1 cellular context compared by ENCODE assay signal in the genomic region with DNA sequence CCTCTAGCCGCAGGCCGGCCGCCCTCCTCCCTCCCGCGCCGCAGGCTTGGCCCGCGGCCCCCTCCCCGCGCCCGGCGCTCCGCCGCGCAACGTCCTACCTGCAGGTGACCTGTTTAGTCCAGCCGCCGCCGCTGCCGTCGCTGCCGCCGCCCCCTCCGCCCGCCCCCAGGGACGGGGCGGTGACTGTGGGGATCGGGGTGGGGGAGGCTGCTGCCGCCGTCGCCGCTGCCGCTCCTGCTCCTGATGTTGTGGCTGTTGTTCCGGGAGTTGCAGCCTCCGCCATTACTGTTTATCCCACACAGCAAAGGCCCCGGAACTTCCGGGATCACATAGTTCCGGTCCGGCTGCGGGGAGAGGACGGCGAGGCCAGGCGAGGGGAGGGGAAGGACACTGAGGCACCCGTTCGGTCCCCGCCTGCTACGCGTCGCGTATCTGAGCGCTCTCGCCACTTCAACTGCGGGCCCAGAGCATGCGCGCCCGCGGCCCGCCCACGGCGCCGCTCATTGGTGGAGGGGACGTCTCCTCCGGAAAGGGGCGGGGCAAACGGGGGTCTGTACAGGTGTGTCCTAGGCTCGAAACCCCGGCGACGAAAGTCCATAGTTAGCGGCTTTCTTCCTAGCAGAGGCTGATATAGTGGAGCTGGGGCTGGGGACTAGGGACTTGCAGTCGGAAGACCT.
TF ChIP-seq lines count a peak whose summit lies in the region.

A gene with protein sequence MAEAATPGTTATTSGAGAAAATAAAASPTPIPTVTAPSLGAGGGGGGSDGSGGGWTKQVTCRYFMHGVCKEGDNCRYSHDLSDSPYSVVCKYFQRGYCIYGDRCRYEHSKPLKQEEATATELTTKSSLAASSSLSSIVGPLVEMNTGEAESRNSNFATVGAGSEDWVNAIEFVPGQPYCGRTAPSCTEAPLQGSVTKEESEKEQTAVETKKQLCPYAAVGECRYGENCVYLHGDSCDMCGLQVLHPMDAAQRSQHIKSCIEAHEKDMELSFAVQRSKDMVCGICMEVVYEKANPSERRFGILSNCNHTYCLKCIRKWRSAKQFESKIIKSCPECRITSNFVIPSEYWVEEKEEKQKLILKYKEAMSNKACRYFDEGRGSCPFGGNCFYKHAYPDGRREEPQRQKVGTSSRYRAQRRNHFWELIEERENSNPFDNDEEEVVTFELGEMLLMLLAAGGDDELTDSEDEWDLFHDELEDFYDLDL (minus strand): TSS at position 444 of the 677 bp plus-strand sequence. CDS start 161 bp downstream, at position 283.

TF ChIP-seq in K562, 482 proteins besides CTCF, POLR2A, EP300 and RAD21 (continued from another document):
- peak; percentile 53 for TF ChIP-seq POU5F1 (IDR thresholded peaks at IDR 0.05; ENCODE audit: borderline replicate concordance, low read depth, low read length, partially characterized antibody)
- TF ChIP-seq, protein P1, sequence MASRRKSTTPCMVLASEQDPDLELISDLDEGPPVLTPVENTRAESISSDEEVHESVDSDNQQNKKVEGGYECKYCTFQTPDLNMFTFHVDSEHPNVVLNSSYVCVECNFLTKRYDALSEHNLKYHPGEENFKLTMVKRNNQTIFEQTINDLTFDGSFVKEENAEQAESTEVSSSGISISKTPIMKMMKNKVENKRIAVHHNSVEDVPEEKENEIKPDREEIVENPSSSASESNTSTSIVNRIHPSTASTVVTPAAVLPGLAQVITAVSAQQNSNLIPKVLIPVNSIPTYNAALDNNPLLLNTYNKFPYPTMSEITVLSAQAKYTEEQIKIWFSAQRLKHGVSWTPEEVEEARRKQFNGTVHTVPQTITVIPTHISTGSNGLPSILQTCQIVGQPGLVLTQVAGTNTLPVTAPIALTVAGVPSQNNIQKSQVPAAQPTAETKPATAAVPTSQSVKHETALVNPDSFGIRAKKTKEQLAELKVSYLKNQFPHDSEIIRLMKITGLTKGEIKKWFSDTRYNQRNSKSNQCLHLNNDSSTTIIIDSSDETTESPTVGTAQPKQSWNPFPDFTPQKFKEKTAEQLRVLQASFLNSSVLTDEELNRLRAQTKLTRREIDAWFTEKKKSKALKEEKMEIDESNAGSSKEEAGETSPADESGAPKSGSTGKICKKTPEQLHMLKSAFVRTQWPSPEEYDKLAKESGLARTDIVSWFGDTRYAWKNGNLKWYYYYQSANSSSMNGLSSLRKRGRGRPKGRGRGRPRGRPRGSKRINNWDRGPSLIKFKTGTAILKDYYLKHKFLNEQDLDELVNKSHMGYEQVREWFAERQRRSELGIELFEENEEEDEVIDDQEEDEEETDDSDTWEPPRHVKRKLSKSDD (conservative IDR thresholded peaks at IDR 0.05; ENCODE audit: low read length), result no peak
- TF ChIP-seq ZNF780A (CRISPR knock-in tag; IDR thresholded peaks at IDR 0.05), result no peak
- TF ChIP-seq ZNF311 (CRISPR knock-in tag; IDR thresholded peaks at IDR 0.05), result no peak
- no peak for TF ChIP-seq HSF4 (CRISPR knock-in tag; IDR thresholded peaks at IDR 0.05; ENCODE audit: borderline replicate concordance)
- no peak; a peak in 1 of 4 replicates for TF ChIP-seq KDM4B (IDR thresholded peaks at IDR 0.05; ENCODE audit: borderline replicate concordance in 2 of 2, low read depth in 1 of 2)
- TF ChIP-seq ATF1 (CRISPR knock-in tag; IDR thresholded peaks at IDR 0.05), result no peak; the same call in 1 of the 2 replicates
- peak; percentile 90 for TF ChIP-seq ATF1 (tag; IDR thresholded peaks at IDR 0.05)
- TF ChIP-seq POLR3G (IDR thresholded peaks at IDR 0.05; ENCODE audit: extremely low read depth, insufficient read length, insufficient replicate concordance), result no peak
- peak; percentile 65 to 85; a peak in 3 of 4 replicates for TF ChIP-seq SIN3A (IDR thresholded peaks at IDR 0.05; ENCODE audit: borderline replicate concordance in 2 of 2, control insufficient read depth in 1 of 2, low read depth in 2 of 2, low read length in 2 of 2)
- TF ChIP-seq PCBP1 (IDR thresholded peaks at IDR 0.05; ENCODE audit: low read depth, low read length, poor library complexity, severe bottlenecking), result no peak
- no peak for TF ChIP-seq ZNF707 (CRISPR knock-in tag; conservative IDR thresholded peaks at IDR 0.05)
- TF ChIP-seq, protein P2, sequence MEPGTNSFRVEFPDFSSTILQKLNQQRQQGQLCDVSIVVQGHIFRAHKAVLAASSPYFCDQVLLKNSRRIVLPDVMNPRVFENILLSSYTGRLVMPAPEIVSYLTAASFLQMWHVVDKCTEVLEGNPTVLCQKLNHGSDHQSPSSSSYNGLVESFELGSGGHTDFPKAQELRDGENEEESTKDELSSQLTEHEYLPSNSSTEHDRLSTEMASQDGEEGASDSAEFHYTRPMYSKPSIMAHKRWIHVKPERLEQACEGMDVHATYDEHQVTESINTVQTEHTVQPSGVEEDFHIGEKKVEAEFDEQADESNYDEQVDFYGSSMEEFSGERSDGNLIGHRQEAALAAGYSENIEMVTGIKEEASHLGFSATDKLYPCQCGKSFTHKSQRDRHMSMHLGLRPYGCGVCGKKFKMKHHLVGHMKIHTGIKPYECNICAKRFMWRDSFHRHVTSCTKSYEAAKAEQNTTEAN (CRISPR knock-in tag; IDR thresholded peaks at IDR 0.05), result no peak
- peak; percentile 81 for TF ChIP-seq GTF2E2 (tag; IDR thresholded peaks at IDR 0.05)
- peak; percentile 67; the same call in 1 of the 2 replicates for TF ChIP-seq RNF2 (IDR thresholded peaks at IDR 0.05)
- no peak for TF ChIP-seq BCOR (IDR thresholded peaks at IDR 0.05)
- no peak for TF ChIP-seq KLF13 (tag; IDR thresholded peaks at IDR 0.05; ENCODE audit: borderline replicate concordance, low read depth)
- TF ChIP-seq ZNF146 (CRISPR knock-in tag; IDR thresholded peaks at IDR 0.05; ENCODE audit: unreplicated experiment), result no peak
- TF ChIP-seq, protein P3, sequence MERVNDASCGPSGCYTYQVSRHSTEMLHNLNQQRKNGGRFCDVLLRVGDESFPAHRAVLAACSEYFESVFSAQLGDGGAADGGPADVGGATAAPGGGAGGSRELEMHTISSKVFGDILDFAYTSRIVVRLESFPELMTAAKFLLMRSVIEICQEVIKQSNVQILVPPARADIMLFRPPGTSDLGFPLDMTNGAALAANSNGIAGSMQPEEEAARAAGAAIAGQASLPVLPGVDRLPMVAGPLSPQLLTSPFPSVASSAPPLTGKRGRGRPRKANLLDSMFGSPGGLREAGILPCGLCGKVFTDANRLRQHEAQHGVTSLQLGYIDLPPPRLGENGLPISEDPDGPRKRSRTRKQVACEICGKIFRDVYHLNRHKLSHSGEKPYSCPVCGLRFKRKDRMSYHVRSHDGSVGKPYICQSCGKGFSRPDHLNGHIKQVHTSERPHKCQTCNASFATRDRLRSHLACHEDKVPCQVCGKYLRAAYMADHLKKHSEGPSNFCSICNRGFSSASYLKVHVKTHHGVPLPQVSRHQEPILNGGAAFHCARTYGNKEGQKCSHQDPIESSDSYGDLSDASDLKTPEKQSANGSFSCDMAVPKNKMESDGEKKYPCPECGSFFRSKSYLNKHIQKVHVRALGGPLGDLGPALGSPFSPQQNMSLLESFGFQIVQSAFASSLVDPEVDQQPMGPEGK (CRISPR knock-in tag; IDR thresholded peaks at IDR 0.05; ENCODE audit: borderline replicate concordance), result no peak
- TF ChIP-seq NRF1 (conservative IDR thresholded peaks at IDR 0.05 in 1 of 2, IDR thresholded peaks at IDR 0.05 in 1 of 2), result peak; percentile 99
- peak; percentile 53 for TF ChIP-seq SMAD1 (IDR thresholded peaks at IDR 0.05; ENCODE audit: low read depth, low read length, partially characterized antibody)
- TF ChIP-seq, protein P4, sequence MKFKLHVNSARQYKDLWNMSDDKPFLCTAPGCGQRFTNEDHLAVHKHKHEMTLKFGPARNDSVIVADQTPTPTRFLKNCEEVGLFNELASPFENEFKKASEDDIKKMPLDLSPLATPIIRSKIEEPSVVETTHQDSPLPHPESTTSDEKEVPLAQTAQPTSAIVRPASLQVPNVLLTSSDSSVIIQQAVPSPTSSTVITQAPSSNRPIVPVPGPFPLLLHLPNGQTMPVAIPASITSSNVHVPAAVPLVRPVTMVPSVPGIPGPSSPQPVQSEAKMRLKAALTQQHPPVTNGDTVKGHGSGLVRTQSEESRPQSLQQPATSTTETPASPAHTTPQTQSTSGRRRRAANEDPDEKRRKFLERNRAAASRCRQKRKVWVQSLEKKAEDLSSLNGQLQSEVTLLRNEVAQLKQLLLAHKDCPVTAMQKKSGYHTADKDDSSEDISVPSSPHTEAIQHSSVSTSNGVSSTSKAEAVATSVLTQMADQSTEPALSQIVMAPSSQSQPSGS (CRISPR knock-in tag; IDR thresholded peaks at IDR 0.05), result peak; percentile 21; the same call in 1 of the 2 replicates
- no peak; the same call in none of the 2 replicates for TF ChIP-seq CBX1 (IDR thresholded peaks at IDR 0.05; ENCODE audit: low read depth)
- peak; percentile 98 for TF ChIP-seq CXXC5 (CRISPR knock-in tag; IDR thresholded peaks at IDR 0.05)
- no peak for TF ChIP-seq FOXM1 (IDR thresholded peaks at IDR 0.05; ENCODE audit: low read depth)
- TF ChIP-seq FOXM1 (CRISPR knock-in tag; IDR thresholded peaks at IDR 0.05; ENCODE audit: low read depth), result peak; percentile 90; the same call in 1 of the 2 replicates
- TF ChIP-seq, protein P5, sequence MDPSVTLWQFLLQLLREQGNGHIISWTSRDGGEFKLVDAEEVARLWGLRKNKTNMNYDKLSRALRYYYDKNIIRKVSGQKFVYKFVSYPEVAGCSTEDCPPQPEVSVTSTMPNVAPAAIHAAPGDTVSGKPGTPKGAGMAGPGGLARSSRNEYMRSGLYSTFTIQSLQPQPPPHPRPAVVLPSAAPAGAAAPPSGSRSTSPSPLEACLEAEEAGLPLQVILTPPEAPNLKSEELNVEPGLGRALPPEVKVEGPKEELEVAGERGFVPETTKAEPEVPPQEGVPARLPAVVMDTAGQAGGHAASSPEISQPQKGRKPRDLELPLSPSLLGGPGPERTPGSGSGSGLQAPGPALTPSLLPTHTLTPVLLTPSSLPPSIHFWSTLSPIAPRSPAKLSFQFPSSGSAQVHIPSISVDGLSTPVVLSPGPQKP (CRISPR knock-in tag; IDR thresholded peaks at IDR 0.05), result 0 out of 2 replicates have a peak, but pooled peaks have one; percentile 82
- TF ChIP-seq, protein P6, sequence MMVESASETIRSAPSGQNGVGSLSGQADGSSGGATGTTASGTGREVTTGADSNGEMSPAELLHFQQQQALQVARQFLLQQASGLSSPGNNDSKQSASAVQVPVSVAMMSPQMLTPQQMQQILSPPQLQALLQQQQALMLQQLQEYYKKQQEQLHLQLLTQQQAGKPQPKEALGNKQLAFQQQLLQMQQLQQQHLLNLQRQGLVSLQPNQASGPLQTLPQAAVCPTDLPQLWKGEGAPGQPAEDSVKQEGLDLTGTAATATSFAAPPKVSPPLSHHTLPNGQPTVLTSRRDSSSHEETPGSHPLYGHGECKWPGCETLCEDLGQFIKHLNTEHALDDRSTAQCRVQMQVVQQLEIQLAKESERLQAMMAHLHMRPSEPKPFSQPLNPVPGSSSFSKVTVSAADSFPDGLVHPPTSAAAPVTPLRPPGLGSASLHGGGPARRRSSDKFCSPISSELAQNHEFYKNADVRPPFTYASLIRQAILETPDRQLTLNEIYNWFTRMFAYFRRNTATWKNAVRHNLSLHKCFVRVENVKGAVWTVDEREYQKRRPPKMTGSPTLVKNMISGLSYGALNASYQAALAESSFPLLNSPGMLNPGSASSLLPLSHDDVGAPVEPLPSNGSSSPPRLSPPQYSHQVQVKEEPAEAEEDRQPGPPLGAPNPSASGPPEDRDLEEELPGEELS (CRISPR knock-in tag; IDR thresholded peaks at IDR 0.05; ENCODE audit: borderline replicate concordance), result no peak; the same call in 1 of the 2 replicates
- TF ChIP-seq ZNF77 (CRISPR knock-in tag; IDR thresholded peaks at IDR 0.05), result no peak
- no peak for TF ChIP-seq ZSCAN32 (CRISPR knock-in tag; IDR thresholded peaks at IDR 0.05)
- TF ChIP-seq, protein P7, sequence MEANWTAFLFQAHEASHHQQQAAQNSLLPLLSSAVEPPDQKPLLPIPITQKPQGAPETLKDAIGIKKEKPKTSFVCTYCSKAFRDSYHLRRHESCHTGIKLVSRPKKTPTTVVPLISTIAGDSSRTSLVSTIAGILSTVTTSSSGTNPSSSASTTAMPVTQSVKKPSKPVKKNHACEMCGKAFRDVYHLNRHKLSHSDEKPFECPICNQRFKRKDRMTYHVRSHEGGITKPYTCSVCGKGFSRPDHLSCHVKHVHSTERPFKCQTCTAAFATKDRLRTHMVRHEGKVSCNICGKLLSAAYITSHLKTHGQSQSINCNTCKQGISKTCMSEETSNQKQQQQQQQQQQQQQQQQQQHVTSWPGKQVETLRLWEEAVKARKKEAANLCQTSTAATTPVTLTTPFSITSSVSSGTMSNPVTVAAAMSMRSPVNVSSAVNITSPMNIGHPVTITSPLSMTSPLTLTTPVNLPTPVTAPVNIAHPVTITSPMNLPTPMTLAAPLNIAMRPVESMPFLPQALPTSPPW (CRISPR knock-in tag; IDR thresholded peaks at IDR 0.05), result peak; percentile 89
- no peak for TF ChIP-seq XRCC5 (IDR thresholded peaks at IDR 0.05; ENCODE audit: low read depth, low read length)
- peak; percentile 58; the same call in 1 of the 2 replicates for TF ChIP-seq NCOR1 (IDR thresholded peaks at IDR 0.05)
- peak; percentile 99 for TF ChIP-seq KDM5B (IDR thresholded peaks at IDR 0.05; ENCODE audit: insufficient replicate concordance, low read depth, low read length)
- TF ChIP-seq, protein P8, sequence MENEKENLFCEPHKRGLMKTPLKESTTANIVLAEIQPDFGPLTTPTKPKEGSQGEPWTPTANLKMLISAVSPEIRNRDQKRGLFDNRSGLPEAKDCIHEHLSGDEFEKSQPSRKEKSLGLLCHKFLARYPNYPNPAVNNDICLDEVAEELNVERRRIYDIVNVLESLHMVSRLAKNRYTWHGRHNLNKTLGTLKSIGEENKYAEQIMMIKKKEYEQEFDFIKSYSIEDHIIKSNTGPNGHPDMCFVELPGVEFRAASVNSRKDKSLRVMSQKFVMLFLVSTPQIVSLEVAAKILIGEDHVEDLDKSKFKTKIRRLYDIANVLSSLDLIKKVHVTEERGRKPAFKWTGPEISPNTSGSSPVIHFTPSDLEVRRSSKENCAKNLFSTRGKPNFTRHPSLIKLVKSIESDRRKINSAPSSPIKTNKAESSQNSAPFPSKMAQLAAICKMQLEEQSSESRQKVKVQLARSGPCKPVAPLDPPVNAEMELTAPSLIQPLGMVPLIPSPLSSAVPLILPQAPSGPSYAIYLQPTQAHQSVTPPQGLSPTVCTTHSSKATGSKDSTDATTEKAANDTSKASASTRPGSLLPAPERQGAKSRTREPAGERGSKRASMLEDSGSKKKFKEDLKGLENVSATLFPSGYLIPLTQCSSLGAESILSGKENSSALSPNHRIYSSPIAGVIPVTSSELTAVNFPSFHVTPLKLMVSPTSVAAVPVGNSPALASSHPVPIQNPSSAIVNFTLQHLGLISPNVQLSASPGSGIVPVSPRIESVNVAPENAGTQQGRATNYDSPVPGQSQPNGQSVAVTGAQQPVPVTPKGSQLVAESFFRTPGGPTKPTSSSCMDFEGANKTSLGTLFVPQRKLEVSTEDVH (IDR thresholded peaks at IDR 0.05; ENCODE audit: low read depth, partially characterized antibody), result peak; percentile 93
